In genomic region chr4:102429553-102429952, GRCh38 we compare ENCODE assay signal across 1 cellular context.
TF ChIP-seq lines count a peak whose summit lies in the region.

No MANE protein-coding gene starts in this region.

TF ChIP-seq in GM12878, 131 proteins besides CTCF, POLR2A, EP300 and RAD21 (continued from another document):
- TF ChIP-seq PKNOX1 (IDR thresholded peaks at IDR 0.05) (no peak), ZNF622 (IDR thresholded peaks at IDR 0.05) (no peak), SMARCA5 (IDR thresholded peaks at IDR 0.05) (no peak), POU2F2 (IDR thresholded peaks at IDR 0.05; ENCODE audit: borderline replicate concordance, low read depth, low read length) (no peak)
TF ChIP-seq in GM12878: peak in this region for 0.
